ENCODE assay signal across 10 cellular contexts in the genomic region with DNA sequence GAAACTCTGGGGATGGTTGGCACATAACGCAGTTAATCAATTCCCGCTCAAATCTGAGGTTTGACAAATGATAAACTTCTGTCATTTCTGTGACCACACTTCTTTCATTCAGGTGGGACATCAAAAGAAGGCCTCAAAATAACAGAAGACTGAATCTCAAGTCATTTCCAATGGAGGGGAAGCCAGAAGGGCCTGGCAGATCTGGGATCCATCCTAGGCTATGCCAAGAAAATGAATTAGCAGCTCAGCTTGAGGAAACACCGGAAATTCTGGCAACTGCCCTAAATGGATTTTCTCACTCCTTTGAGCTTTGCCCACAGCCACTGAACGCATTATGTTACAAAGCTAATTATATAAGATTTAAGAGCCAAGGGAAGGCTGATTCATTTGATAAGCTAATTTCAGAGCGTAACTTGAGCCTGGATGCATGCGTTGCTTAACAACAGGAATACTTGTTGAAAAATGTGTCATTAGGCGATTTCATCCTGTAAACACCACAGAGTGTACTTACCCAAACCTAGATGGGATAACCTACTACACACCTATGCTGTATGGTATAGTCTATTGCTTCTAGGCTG. TPM values are rescaled to one million over a fixed set of nuclear protein-coding genes. Genes with fewer than 3 reads are reported as not detected.
DNase-seq lines count a peak whose midpoint lies in the region; ATAC-seq lines count a peak whose summit lies in the region.
"Had no signal": no experiment of that assay in that cellular context is flagged by ENCODE, and none has a peak within 500 bp of the region (broad histone marks: within the 10 kb centered on the region; RNA-seq: fewer than 3 reads in every experiment).

No MANE protein-coding gene starts in this region.

- no peak overlapping the region for H3K4me3 Mint-ChIP-seq in stimulated activated naive B cell treated with anti-CD40 and anti-IgM and Interleukin-4, amounts not matched to agents 10 μg/mL and 1 μg/mL and 100 μg/mL, for 72 hours

- peaks cover 0 to 4% of the 10 kb centered on the region in 2 donors for H3K36me3 Mint-ChIP-seq in stimulated activated naive B cell treated with anti-CD40 and anti-IgM and Interleukin-4, amounts not matched to agents 10 μg/mL and 1 μg/mL and 100 μg/mL, for 72 hours

- intact Hi-C loops in left ventricle myocardium superior (cut with micrococcal nuclease), result no loop called here

- peaks cover 9 to 28% of the 10 kb centered on the region in 2 donors for H3K4me1 Mint-ChIP-seq in stimulated activated naive B cell treated with anti-CD40 and anti-IgM and Interleukin-4, amounts not matched to agents 10 μg/mL and 1 μg/mL and 100 μg/mL, for 72 hours

- H3K27me3 Mint-ChIP-seq in stimulated activated naive B cell treated with anti-CD40 and anti-IgM and Interleukin-4, amounts not matched to agents 10 μg/mL and 1 μg/mL and 100 μg/mL, for 72 hours, result no peaks in the 10 kb centered on the region

- peak overlapping the region; percentile 51 for H3K27ac Mint-ChIP-seq in stimulated activated naive B cell treated with anti-CD40 and anti-IgM and Interleukin-4, amounts not matched to agents 10 μg/mL and 1 μg/mL and 100 μg/mL, for 72 hours

- ATAC-seq in HG03354 (IDR thresholded peaks at IDR 0.05; ENCODE audit: poor library complexity, severe bottlenecking, unreplicated experiment) (peak; percentile 55), HG03139 (IDR thresholded peaks at IDR 0.05; ENCODE audit: unreplicated experiment) (no peak), left ventricle myocardium superior (no peak)
- ATAC-seq in stimulated activated naive B cell treated with anti-CD40 and anti-IgM and Interleukin-4, amounts not matched to agents 10 μg/mL and 1 μg/mL and 100 μg/mL, for 72 hours (replicated peaks), result no peak

- peaks cover 0 to 4% of the 10 kb centered on the region in 2 donors for H3K9me3 Mint-ChIP-seq in stimulated activated naive B cell treated with anti-CD40 and anti-IgM and Interleukin-4, amounts not matched to agents 10 μg/mL and 1 μg/mL and 100 μg/mL, for 72 hours

- peak; percentile 98 for DNase-seq in NCI-H82 (lab: John Stamatoyannopoulos, UW)
- peak; percentile 18 for DNase-seq in fibroblast of the conjunctiva (ENCODE audit: low read depth)
- no peak for DNase-seq in stimulated activated naive B cell treated with anti-CD40 and anti-IgM and Interleukin-4, amounts not matched to agents 10 μg/mL and 1 μg/mL and 100 μg/mL, for 72 hours
- no peak for DNase-seq in HT-29 (ENCODE audit: low spot score)
- DNase-seq in left ventricle myocardium superior, result no peak
- DNase-seq in pons (ENCODE audit: low spot score), result no peak
- DNase-seq: activated CD4-positive, alpha-beta T cell treated with anti-CD3 and anti-CD28 coated beads for 4 hours; heart left ventricle had no signal

RNA-seq across cellular contexts. Expression of a gene that starts 47.1 kb away (rescaled TPM):
- total RNA-seq in HT-29 (2014; rRNA removed; shearing (Covaris generic)), result 10.9 and 12.9 TPM in 2 replicates
- total RNA-seq in left ventricle myocardium superior, result 57.0 TPM

Comparison
In these comparisons a context has a peak if more than half of its experiments do, and no peak if none do; other contexts are left out.
1. DNase-seq: peak in NCI-H82 (single experiment) and fibroblast of the conjunctiva (single experiment); none in stimulated activated naive B cell treated with anti-CD40 and anti-IgM and Interleukin-4, amounts not matched to agents 10 μg/mL and 1 μg/mL and 100 μg/mL, for 72 hours (single experiment), HT-29 (single experiment), left ventricle myocardium superior (single experiment) and pons (single experiment).